ENCODE assay signal across 7 cellular contexts in genomic region chr3:193211173-193211572, GRCh38. TPM values are rescaled to one million over a fixed set of nuclear protein-coding genes. Genes with fewer than 3 reads are reported as not detected.
"Had no signal": no experiment of that assay in that cellular context is flagged by ENCODE, and none has a peak within 500 bp of the region (broad histone marks: within the 10 kb centered on the region; RNA-seq: fewer than 3 reads in every experiment).

No MANE protein-coding gene starts in this region.

- DNase-seq: GM23248, GOT3, H7, HFFc6, IMR-90 had no signal

- ATAC-seq: HCT116, K562 had no signal

RNA-seq across cellular contexts. Expression of gene PLAAT1, which starts 29.8 kb away (rescaled TPM):
- total RNA-seq: GM23248, HFFc6 had no signal
- polyA plus RNA-seq: GM23248 had no signal
